ENCODE assay signal across 8 cellular contexts in the genomic region with DNA sequence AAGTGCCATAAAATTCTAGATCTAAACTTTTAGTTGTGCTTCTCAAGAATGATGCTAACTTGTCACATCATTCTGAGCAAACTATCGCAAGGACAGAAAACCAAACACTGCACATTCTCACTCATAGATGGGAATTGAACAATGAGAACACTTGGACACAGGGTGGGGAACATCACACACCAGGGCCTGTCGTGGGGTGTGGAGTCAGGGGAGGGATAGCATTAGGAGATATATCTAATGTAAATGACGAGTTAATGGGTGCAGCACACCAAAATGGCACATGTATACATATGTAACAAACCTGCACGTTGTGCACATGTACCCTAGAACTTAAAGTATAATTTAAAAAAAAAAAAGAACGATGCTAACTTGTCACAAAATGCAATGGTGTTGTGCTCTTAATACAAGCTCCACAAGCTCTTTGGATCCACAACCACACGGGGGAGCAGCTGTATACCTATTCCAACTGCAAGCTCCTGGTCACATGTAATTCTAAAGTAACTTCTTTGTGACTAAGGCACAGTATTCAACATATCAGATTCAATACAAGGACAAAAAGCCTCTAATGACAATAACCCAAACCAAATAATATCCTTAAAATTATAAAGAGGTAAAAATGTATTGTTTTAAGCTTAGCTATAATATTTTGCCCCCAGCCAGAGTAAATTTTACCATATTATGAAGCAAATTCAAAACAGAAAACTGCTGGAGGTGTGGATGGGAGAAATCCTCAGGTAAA. TPM values are rescaled to one million over a fixed set of nuclear protein-coding genes. Genes with fewer than 3 reads are reported as not detected.
DNase-seq lines count a peak whose midpoint lies in the region; ATAC-seq and TF ChIP-seq lines count a peak whose summit lies in the region.
"Not testable (repeated sequence)": the region's sequence is repeated elsewhere in the genome, so short reads cannot be mapped to it uniquely, and the experiment has no call there.

No MANE protein-coding gene starts in this region.

- not testable (repeated sequence) for H3F3A ChIP-seq in neural cell (ENCODE audit: insufficient read depth, low read length, poor library complexity, severe bottlenecking)

- not testable (repeated sequence) for H3K79me2 ChIP-seq in neural cell (replicated peaks; ENCODE audit: insufficient read depth, low read length)

- H3K4me2 ChIP-seq in neural cell (ENCODE audit: low read length), result not testable (repeated sequence)

- H3K4me1 ChIP-seq in Panc1 (ENCODE audit: control insufficient read depth, insufficient read depth, low read length), result not testable (repeated sequence)
- H3K4me1 ChIP-seq in tibial nerve, result peaks cover 0 to 52% (median 14%) of the 10 kb centered on the region in 4 donors

- ATAC-seq in Panc1, result peak; percentile 89

- POLR2A ChIA-PET in Panc1 (lab: Charles Lee), result not testable (repeated sequence)

- H3K27me3 ChIP-seq in Panc1 (ENCODE audit: control insufficient read depth, insufficient read depth, low read length); neural cell (ENCODE audit: insufficient read depth, low read depth, low read length); tibial nerve: not testable (repeated sequence)

- H3K9me2 ChIP-seq in neural cell (ENCODE audit: insufficient read depth, low read length), result not testable (repeated sequence)

- intact Hi-C loops in Panc1 (cut with micrococcal nuclease; ENCODE audit: unreplicated experiment), result not testable (repeated sequence)

- H3K9me3 ChIP-seq in Panc1 (ENCODE audit: control insufficient read depth, insufficient read depth, low read depth, low read length); neural cell (ENCODE audit: low read length); tibial nerve: not testable (repeated sequence)

- not testable (repeated sequence) for BruUV-seq in Panc1 (replicated peaks; lab: Mats Ljungman, UMichigan)

- not testable (repeated sequence) for H3K27ac ChIP-seq in Panc1 (ENCODE audit: low read length); neural cell (ENCODE audit: low read length)
- H3K27ac ChIP-seq in tibial nerve, result peak overlapping the region in 3 of 4 donors; percentile 20 to 74 (median 68)

- not testable (repeated sequence) for H3K9ac ChIP-seq in neural cell (ENCODE audit: low read length)

- not testable (repeated sequence) for H2AFZ ChIP-seq in neural cell (ENCODE audit: low read depth, low read length)

- not testable (repeated sequence) for TF ChIP-seq POLR2A in tibial nerve (IDR thresholded peaks at IDR 0.05)

- DNase-seq in ELR (ENCODE audit: low read depth) (peak; percentile 62), HCEC 1CT (peak; percentile 67), LNCaP clone FGC (ENCODE audit: low read depth) (peak; percentile 69), Panc1 (ENCODE audit: low read depth, low spot score) (peak; percentile 35), foreskin fibroblast (peak; percentile 22 to 65), tibial nerve (ENCODE audit: low spot score in 2 of 2) (peak; percentile 43 to 76)
- DNase-seq in activated effector memory CD4-positive, alpha-beta T cell treated with anti-CD3 and anti-CD28 coated beads, Interleukin-2, amount 50 U/mL, for 16 hours, result peak; percentile 68

- 48 to 56% methylated on average over 6 of the region's 6 CpGs for WGBS in tibial nerve, 2 donors

- CTCF ChIA-PET in Panc1 (lab: Charles Lee), result interaction anchor here (0.7 to 1.6 kb wide), 5 partner anchors 53 to 932 kb away, joined by 3 to 6 read pairs (median 4); a partner anchor contains a TSS

- in situ Hi-C loops in Panc1 (cut with HindIII; ENCODE audit: low pct_unique_long_range_greater_than_20kb, low sequenced_read_pairs), result not testable (repeated sequence)

- H4K20me1 ChIP-seq in neural cell (ENCODE audit: insufficient read depth), result not testable (repeated sequence)

- H3K4me3 ChIP-seq in LNCaP clone FGC (ENCODE audit: low read depth, low read length); Panc1 (ENCODE audit: low read depth in 2 of 2, low read length in 2 of 2); foreskin fibroblast (ENCODE audit: low read depth in 1 of 2, low read length in 2 of 2); neural cell (ENCODE audit: low read length); tibial nerve: not testable (repeated sequence)

- TF ChIP-seq CTCF in LNCaP clone FGC (IDR thresholded peaks at IDR 0.05; ENCODE audit: control insufficient read depth, extremely low read depth, insufficient read depth), result peak; percentile 82
- peak; percentile 77 for TF ChIP-seq CTCF in Panc1 (IDR thresholded peaks at IDR 0.05)
- peak; percentile 63 for TF ChIP-seq CTCF in foreskin fibroblast (IDR thresholded peaks at IDR 0.05; ENCODE audit: low read depth, low read length)
- peak; percentile 80 for TF ChIP-seq CTCF in neural cell (IDR thresholded peaks at IDR 0.05; ENCODE audit: poor library complexity, severe bottlenecking)
- peak; percentile 35 to 62 (median 58) for TF ChIP-seq CTCF in tibial nerve (IDR thresholded peaks at IDR 0.05)

- TF ChIP-seq RAD21 in neural cell (conservative IDR thresholded peaks at IDR 0.05), result peak; percentile 84

- not testable (repeated sequence) for TF ChIP-seq EP300 in neural cell (conservative IDR thresholded peaks at IDR 0.05; ENCODE audit: poor library complexity, severe bottlenecking); tibial nerve (IDR thresholded peaks at IDR 0.05)

- not testable (repeated sequence) for H3K36me3 ChIP-seq in Panc1 (ENCODE audit: control insufficient read depth, insufficient read depth, low read length); neural cell (ENCODE audit: insufficient read depth, low read length); tibial nerve

TF ChIP-seq in neural cell, 6 proteins besides CTCF, POLR2A, EP300 and RAD21:
- TF ChIP-seq SMC3 (conservative IDR thresholded peaks at IDR 0.05; ENCODE audit: poor library complexity), result peak; percentile 85

RNA-seq across cellular contexts. Expression of a gene that starts 53.7 kb away (rescaled TPM):
- total RNA-seq in Panc1 (2021; ENCODE audit: unreplicated experiment) (39.0 TPM), tibial nerve (10 to 100 TPM; 30.6 to 36.8 (median 31.2) TPM)
- 22.2 TPM for polyA plus RNA-seq in Panc1 (2012; ENCODE audit: insufficient read length)
- 39.9 and 41.0 TPM in 2 replicates for polyA plus RNA-seq in neural cell
- 66.7 and 74.9 TPM in 2 replicates for polyA minus RNA-seq in neural cell
